Comparison of ENCODE assay signal across 13 cellular contexts in the genomic region with DNA sequence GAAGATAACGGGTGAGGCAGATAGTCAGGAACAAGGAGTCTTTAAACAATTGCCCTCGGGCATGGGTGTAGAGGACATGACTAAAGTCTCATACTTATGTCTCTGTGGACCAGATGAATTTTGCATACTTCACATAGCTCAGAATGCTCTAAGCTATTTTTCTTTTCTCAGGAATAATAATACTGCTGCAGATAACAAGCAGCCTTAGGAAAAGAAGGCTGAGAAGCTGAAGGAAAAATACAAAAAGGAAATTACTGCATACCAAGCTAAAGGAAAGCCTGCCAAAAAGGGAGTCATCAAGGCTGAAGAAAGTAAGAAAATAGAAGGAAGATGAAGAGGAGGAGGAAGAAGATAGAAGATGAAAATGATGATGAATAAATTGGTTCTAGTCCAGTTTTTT. TPM values are rescaled to one million over a fixed set of nuclear protein-coding genes. Genes with fewer than 3 reads are reported as not detected.
DNase-seq lines count a peak whose midpoint lies in the region; ATAC-seq and TF ChIP-seq lines count a peak whose summit lies in the region.
"Had no signal": no experiment of that assay in that cellular context is flagged by ENCODE, and none has a peak within 500 bp of the region (broad histone marks: within the 10 kb centered on the region; RNA-seq: fewer than 3 reads in every experiment).

No MANE protein-coding gene starts in this region.

- no peaks in the 10 kb centered on the region for H3K36me3 ChIP-seq in SJSA1
- no peaks in the 10 kb centered on the region for H3K36me3 ChIP-seq in MM.1S (replicated peaks; ENCODE audit: insufficient read depth, low read length)

- H3K4me1 ChIP-seq in SJSA1 (replicated peaks) (peaks cover 37% of the 10 kb centered on the region), MM.1S (ENCODE audit: low read length) (0 out of 2 replicates have a peak, but pooled peaks cover 4% of the 10 kb centered on the region)

- peak; percentile 81 for DNase-seq in GM04503 (ENCODE audit: low read depth)
- DNase-seq in SJSA1 (ENCODE audit: low read depth in 1 of 2, low spot score in 2 of 2) = peak; percentile 80 to 82
- DNase-seq in renal cortical epithelial cell (ENCODE audit: low read depth) = peak; percentile 43
- no peak for DNase-seq in MM.1S
- DNase-seq in NCI-H1092 (lab: John Stamatoyannopoulos, UW) = no peak
- DNase-seq in LoVo (ENCODE audit: low spot score) = no peak
- DNase-seq: activated CD4-positive, alpha-beta T cell treated with anti-CD3 and anti-CD28 coated beads for 36 hours; NCI-H1436; right cardiac atrium had no signal

- no peaks in the 10 kb centered on the region for H4K20me1 ChIP-seq in MM.1S (ENCODE audit: insufficient read depth, low read length)

- H3K27me3 ChIP-seq in SJSA1 (replicated peaks) (no peaks in the 10 kb centered on the region), MM.1S (replicated peaks; ENCODE audit: insufficient read depth, low read length) (no peaks in the 10 kb centered on the region)

- H3F3A ChIP-seq in MM.1S (ENCODE audit: insufficient read depth, low read length) = no peaks in the 10 kb centered on the region

- H3K4me3 ChIP-seq in SJSA1 (no peak overlapping the region), MM.1S (ENCODE audit: low read length) (no peak overlapping the region)

- TF ChIP-seq CTCF in MM.1S (IDR thresholded peaks at IDR 0.05; ENCODE audit: low read length) = no peak

- H3K79me2 ChIP-seq in MM.1S (ENCODE audit: low read length) = no peaks in the 10 kb centered on the region

- H3K9me2 ChIP-seq in MM.1S (replicated peaks; ENCODE audit: insufficient read depth, low read length) = no peaks in the 10 kb centered on the region

- H3K9me3 ChIP-seq in SJSA1 (replicated peaks) (peaks cover 7% of the 10 kb centered on the region; the same call in 1 of the 2 replicates), MM.1S (replicated peaks; ENCODE audit: insufficient read depth, low read length) (no peaks in the 10 kb centered on the region)

- no peak overlapping the region for H3K9ac ChIP-seq in MM.1S (ENCODE audit: low read length)

- ATAC-seq in esophagus mucosa = peak; percentile 65
- ATAC-seq in GM18861 (IDR thresholded peaks at IDR 0.05; ENCODE audit: unreplicated experiment) = no peak
- ATAC-seq: activated CD4-positive, alpha-beta T cell treated with anti-CD3 and anti-CD28 coated beads for 36 hours; HepG2 had no signal

- no peak overlapping the region for H2AFZ ChIP-seq in MM.1S (ENCODE audit: low read length)

- H3K27ac ChIP-seq in SJSA1 = peak overlapping the region; percentile 87
- no peak overlapping the region for H3K27ac ChIP-seq in MM.1S (ENCODE audit: low read length)

- no peak overlapping the region for H3K4me2 ChIP-seq in MM.1S (ENCODE audit: low read depth, low read length)

RNA-seq across cellular contexts. Expression of gene ERCC6, which starts 13.4 kb away (rescaled TPM):
- total RNA-seq in SJSA1 (2014; rRNA removed; shearing (Covaris generic)) = 7.4 and 11.5 TPM in 2 replicates
- total RNA-seq in esophagus mucosa (19.0 TPM), renal cortical epithelial cell (9.7 and 24.3 TPM in 2 replicates)

RNA-seq across cellular contexts. Expression of gene SLC18A3, which starts 57.8 kb away (rescaled TPM):
- total RNA-seq in SJSA1 (2014; rRNA removed; shearing (Covaris generic)) = not detected in 2 replicates
- not detected for total RNA-seq in esophagus mucosa
- total RNA-seq in renal cortical epithelial cell = 0.10 TPM in 1 of 2 replicates, not detected in the other
- total RNA-seq: activated CD4-positive, alpha-beta T cell treated with anti-CD3 and anti-CD28 coated beads for 36 hours; cardiac septum; HepG2 had no signal

Comparison
In these comparisons a context has a peak if more than half of its experiments do, and no peak if none do; other contexts are left out.
1. DNase-seq: peak in GM04503 (single experiment), SJSA1 (2 of 2) and renal cortical epithelial cell (single experiment); none in MM.1S (single experiment), NCI-H1092 (single experiment) and LoVo (single experiment).